ENCODE assay signal across 1 cellular context in genomic region chr16:57607676-57608461, GRCh38.
TF ChIP-seq lines count a peak whose summit lies in the region.

No MANE protein-coding gene starts in this region.

TF ChIP-seq in A549, 52 proteins besides CTCF, POLR2A, EP300 and RAD21 (continued from another document):
- no peak for TF ChIP-seq HES2 (IDR thresholded peaks at IDR 0.05)
- TF ChIP-seq MYC (IDR thresholded peaks at IDR 0.05; ENCODE audit: borderline replicate concordance, low read length): no peak
- TF ChIP-seq RNF2 (IDR thresholded peaks at IDR 0.05; ENCODE audit: borderline replicate concordance, low read depth): no peak
- 0 out of 2 replicates have a peak, but pooled peaks have one; percentile 23 for TF ChIP-seq KDM1A (IDR thresholded peaks at IDR 0.05; ENCODE audit: low read depth)
- TF ChIP-seq BHLHE40 (IDR thresholded peaks at IDR 0.05; ENCODE audit: low read depth, low read length): no peak
- 0 out of 2 replicates have a peak, but pooled peaks have one; percentile 24 for TF ChIP-seq USF2 (IDR thresholded peaks at IDR 0.05)
- no peak for TF ChIP-seq BCL3 (IDR thresholded peaks at IDR 0.05)
- TF ChIP-seq ZNF302 (CRISPR knock-in tag; IDR thresholded peaks at IDR 0.05): no peak
- TF ChIP-seq TP53 (CRISPR knock-in tag; IDR thresholded peaks at IDR 0.05): no peak
- TF ChIP-seq CHD2 (IDR thresholded peaks at IDR 0.05; ENCODE audit: low read length, partially characterized antibody): no peak
- TF ChIP-seq E2F6 (IDR thresholded peaks at IDR 0.05; ENCODE audit: borderline replicate concordance, low read depth): no peak
- TF ChIP-seq MAFK (IDR thresholded peaks at IDR 0.05; ENCODE audit: partially characterized antibody): peak; percentile 67
- TF ChIP-seq TFCP2L1 (CRISPR knock-in tag; IDR thresholded peaks at IDR 0.05): no peak
- no peak for TF ChIP-seq KDM5A (IDR thresholded peaks at IDR 0.05)
- no peak for TF ChIP-seq MAX (IDR thresholded peaks at IDR 0.05)
